1 cellular context compared by ENCODE assay signal in genomic region chr12:57941165-57941894, GRCh38.
TF ChIP-seq lines count a peak whose summit lies in the region.

ATP23 (plus strand) TSS chr12:57941567; CDS start chr12:57941702, 135 bp downstream.

TF ChIP-seq in K562, 482 proteins besides CTCF, POLR2A, EP300 and RAD21 (continued from another document and continues in another):
- TF ChIP-seq ARID3B (CRISPR knock-in tag; IDR thresholded peaks at IDR 0.05; ENCODE audit: borderline replicate concordance) (peak; percentile 17; the same call in 1 of the 2 replicates), HNRNPLL (IDR thresholded peaks at IDR 0.05; ENCODE audit: low read depth, low read length, poor library complexity, severe bottlenecking) (peak; percentile 38), ZNF436 (CRISPR knock-in tag; IDR thresholded peaks at IDR 0.05) (no peak), ZBTB9 (CRISPR knock-in tag; IDR thresholded peaks at IDR 0.05) (peak; percentile 37; the same call in 1 of the 2 replicates), RB1 (IDR thresholded peaks at IDR 0.05; ENCODE audit: low read depth) (peak; percentile 97), GABPA (tag; conservative IDR thresholded peaks at IDR 0.05; ENCODE audit: low read depth) (no peak; the same call in none of the 2 replicates), RBBP5 (IDR thresholded peaks at IDR 0.05; ENCODE audit: borderline replicate concordance, insufficient read depth, low read length, poor library complexity, severe bottlenecking) (peak; percentile 71), TOE1 (IDR thresholded peaks at IDR 0.05; ENCODE audit: borderline replicate concordance) (peak; percentile 22; the same call in 1 of the 2 replicates), TOE1 (CRISPR knock-in tag; IDR thresholded peaks at IDR 0.05; ENCODE audit: borderline replicate concordance, low read depth) (0 out of 2 replicates have a peak, but pooled peaks have one; percentile 39), FUS (optimal IDR thresholded peaks at IDR 0.05; ENCODE audit: low read depth, low read length) (no peak), ZNF444 (CRISPR knock-in tag; IDR thresholded peaks at IDR 0.05) (no peak), BCL6 (CRISPR knock-in tag; IDR thresholded peaks at IDR 0.05) (no peak), NKRF (IDR thresholded peaks at IDR 0.05; ENCODE audit: borderline replicate concordance) (peak; percentile 61; the same call in 1 of the 2 replicates), SMAD3 (CRISPR knock-in tag; conservative IDR thresholded peaks at IDR 0.05) (no peak), ZKSCAN3 (CRISPR knock-in tag; IDR thresholded peaks at IDR 0.05) (no peak), ZNF584 (CRISPR knock-in tag; IDR thresholded peaks at IDR 0.05; ENCODE audit: low read depth) (no peak), TBL1XR1 (IDR thresholded peaks at IDR 0.05; ENCODE audit: low read length in 2 of 2) (peak in 1 of 2 experiments; percentile 16; a peak in 1 of 4 replicates), PRDM10 (IDR thresholded peaks at IDR 0.05; ENCODE audit: partially characterized antibody) (peak; percentile 6), KAT8 (IDR thresholded peaks at IDR 0.05; ENCODE audit: low read depth) (no peak), ATF6 (CRISPR knock-in tag; IDR thresholded peaks at IDR 0.05) (no peak; the same call in 1 of the 2 replicates), ZNF24 (IDR thresholded peaks at IDR 0.05) (no peak), MNT (conservative IDR thresholded peaks at IDR 0.05) (peak; percentile 8 to 52; a peak in 3 of 4 replicates), CHD2 (IDR thresholded peaks at IDR 0.05; ENCODE audit: low read depth, low read length) (no peak), CREB3L1 (IDR thresholded peaks at IDR 0.05; ENCODE audit: borderline replicate concordance, low read depth) (0 out of 2 replicates have a peak, but pooled peaks have one; percentile 3), HINFP (tag; conservative IDR thresholded peaks at IDR 0.05; ENCODE audit: low read depth) (no peak), SMARCE1 (IDR thresholded peaks at IDR 0.05) (0 out of 2 replicates have a peak, but pooled peaks have one; percentile 47), MXD1 (CRISPR knock-in tag; IDR thresholded peaks at IDR 0.05; ENCODE audit: borderline replicate concordance, poor library complexity, severe bottlenecking) (no peak), ZNF512 (tag; IDR thresholded peaks at IDR 0.05) (no peak), SIN3A (IDR thresholded peaks at IDR 0.05; ENCODE audit: borderline replicate concordance in 2 of 2, control insufficient read depth in 1 of 2, low read depth in 2 of 2, low read length in 2 of 2) (peak; percentile 59 to 88; a peak in 3 of 4 replicates), HDAC3 (IDR thresholded peaks at IDR 0.05; ENCODE audit: borderline replicate concordance, partially characterized antibody) (no peak), MAFG (tag; conservative IDR thresholded peaks at IDR 0.05) (no peak), NCOA1 (IDR thresholded peaks at IDR 0.05; ENCODE audit: low read depth) (0 out of 2 replicates have a peak, but pooled peaks have one; percentile 1), PRMT5 (CRISPR knock-in tag; IDR thresholded peaks at IDR 0.05) (no peak), HSF4 (CRISPR knock-in tag; IDR thresholded peaks at IDR 0.05; ENCODE audit: borderline replicate concordance) (no peak), ELF2 (CRISPR knock-in tag; IDR thresholded peaks at IDR 0.05) (no peak), CREB5 (CRISPR knock-in tag; IDR thresholded peaks at IDR 0.05) (no peak), CBX5 (IDR thresholded peaks at IDR 0.05; ENCODE audit: borderline replicate concordance, low read depth) (peak; percentile 84), KLF10 (CRISPR knock-in tag; IDR thresholded peaks at IDR 0.05) (no peak)
